1 cellular context compared by ENCODE assay signal in the genomic region with DNA sequence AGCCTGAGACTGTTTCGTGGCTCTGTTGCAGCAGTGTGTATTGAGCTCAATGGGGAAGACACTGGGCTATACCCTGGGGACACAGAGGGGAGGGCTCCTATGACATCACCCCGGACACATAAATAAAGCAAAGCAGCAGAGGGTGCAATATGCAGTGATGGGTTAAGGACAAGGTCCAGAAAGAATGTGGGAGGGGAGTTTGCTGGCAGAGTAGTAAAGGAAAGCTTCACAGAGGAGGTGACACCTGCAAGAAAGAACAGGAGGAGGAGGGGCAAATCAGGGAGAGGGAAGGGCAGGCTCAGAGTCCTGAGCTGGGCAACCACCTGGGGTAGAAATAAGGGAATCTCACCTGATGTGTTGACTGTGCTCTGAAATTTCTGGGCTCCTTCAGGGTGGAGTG.
TF ChIP-seq lines count a peak whose summit lies in the region.

No MANE protein-coding gene starts in this region.

TF ChIP-seq in K562, 482 proteins besides CTCF, POLR2A, EP300 and RAD21:
- TF ChIP-seq ASH1L (IDR thresholded peaks at IDR 0.05; ENCODE audit: borderline replicate concordance, low read depth, partially characterized antibody): no peak
- TF ChIP-seq, protein P1, sequence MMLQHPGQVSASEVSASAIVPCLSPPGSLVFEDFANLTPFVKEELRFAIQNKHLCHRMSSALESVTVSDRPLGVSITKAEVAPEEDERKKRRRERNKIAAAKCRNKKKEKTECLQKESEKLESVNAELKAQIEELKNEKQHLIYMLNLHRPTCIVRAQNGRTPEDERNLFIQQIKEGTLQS (IDR thresholded peaks at IDR 0.05): peak; percentile 75
- TF ChIP-seq, protein P1 (CRISPR knock-in tag; conservative IDR thresholded peaks at IDR 0.05): no peak
- peak; percentile 77 for TF ChIP-seq ATF7 (IDR thresholded peaks at IDR 0.05)
- peak; percentile 62; the same call in 1 of the 2 replicates for TF ChIP-seq JUND (IDR thresholded peaks at IDR 0.05; ENCODE audit: borderline replicate concordance, low read depth, low read length)
- TF ChIP-seq JUND (tag; IDR thresholded peaks at IDR 0.05; ENCODE audit: borderline replicate concordance, low read depth, low read length): no peak
- no peak for TF ChIP-seq LCOR (CRISPR knock-in tag; IDR thresholded peaks at IDR 0.05)
- TF ChIP-seq JUN (IDR thresholded peaks at IDR 0.05; ENCODE audit: borderline replicate concordance, low read depth, low read length): peak; percentile 51; the same call in 1 of the 2 replicates
- no peak for TF ChIP-seq JUN (CRISPR knock-in tag; IDR thresholded peaks at IDR 0.05; ENCODE audit: borderline replicate concordance)
